Comparison of ENCODE assay signal across 20 cellular contexts in genomic region chr7:748446-748845, GRCh38. TPM values are rescaled to one million over a fixed set of nuclear protein-coding genes. Genes with fewer than 3 reads are reported as not detected.
DNase-seq lines count a peak whose midpoint lies in the region; ATAC-seq and TF ChIP-seq lines count a peak whose summit lies in the region.
"Had no signal": no experiment of that assay in that cellular context is flagged by ENCODE, and none has a peak within 500 bp of the region (broad histone marks: within the 10 kb centered on the region; RNA-seq: fewer than 3 reads in every experiment).

No MANE protein-coding gene starts in this region.

- H3K9me3 ChIP-seq in mucosa of descending colon (no peaks in the 10 kb centered on the region), upper lobe of right lung (no peaks in the 10 kb centered on the region)
- H3K9me3 ChIP-seq: stomach, thyroid gland had no signal

- H3K4me1 ChIP-seq in mucosa of descending colon (ENCODE audit: low read depth), result no peaks in the 10 kb centered on the region
- H3K4me1 ChIP-seq in upper lobe of right lung, result no peaks in the 10 kb centered on the region

- ATAC-seq in Right ventricle myocardium superior (ENCODE audit: poor library complexity), result peak; percentile 10
- no peak for ATAC-seq in mucosa of descending colon
- ATAC-seq in upper lobe of right lung, result no peak
- ATAC-seq in GM18520 (IDR thresholded peaks at IDR 0.05; ENCODE audit: unreplicated experiment), result no peak
- ATAC-seq: effector memory CD8-positive, alpha-beta T cell; HCT116; natural killer cell; PC-3 had no signal

- H3K27ac ChIP-seq in VCaP (peak overlapping the region; percentile 53), upper lobe of right lung (no peak overlapping the region)
- H3K27ac ChIP-seq: HL-60, KMS-11, thyroid gland had no signal

- H3K4me3 ChIP-seq in mucosa of descending colon, result no peak overlapping the region
- H3K4me3 ChIP-seq in upper lobe of right lung, result no peak overlapping the region
- H3K4me3 ChIP-seq: BLaER1 treated with 17β-estradiol and CSF1 and Interleukin-3, amounts not matched to agents 10 nM and 100 nM; stomach; thyroid gland had no signal

- DNase-seq in Right ventricle myocardium superior, result peak; percentile 24
- peak in 2 of 3 donors; percentile 7 to 21 for DNase-seq in mucosa of descending colon
- DNase-seq in upper lobe of right lung, result peak; percentile 60
- no peak for DNase-seq in NCI-H2227 (lab: John Stamatoyannopoulos, UW; ENCODE audit: unreplicated experiment)
- DNase-seq in DMS79 (lab: John Stamatoyannopoulos, UW), result no peak
- DNase-seq: activated CD4-positive, alpha-beta T cell treated with anti-CD3 and anti-CD28 coated beads for 4 hours; effector memory CD8-positive, alpha-beta T cell; islet precursor cell; natural killer cell; PC-3; SHP77; stimulated activated CD4-positive, alpha-beta T cell treated with anti-CD3 and anti-CD28 coated beads, Interleukin-2, amount 100 ng/mL, for 24 hours had no signal

- no peak for TF ChIP-seq CTCF in VCaP (conservative IDR thresholded peaks at IDR 0.05)
- no peak for TF ChIP-seq CTCF in mucosa of descending colon (IDR thresholded peaks at IDR 0.05)
- no peak for TF ChIP-seq CTCF in upper lobe of right lung (IDR thresholded peaks at IDR 0.05)

- no peaks in the 10 kb centered on the region for H3K36me3 ChIP-seq in mucosa of descending colon (ENCODE audit: low read depth)
- H3K36me3 ChIP-seq in upper lobe of right lung, result no peaks in the 10 kb centered on the region

- intact Hi-C loops in Right ventricle myocardium superior (cut with DNase I), result no loop called here
- intact Hi-C loops in mucosa of descending colon (cut with DNase I, micrococcal nuclease), result no loop called here
- intact Hi-C loops in upper lobe of right lung (cut with DNase I), result no loop called here

- no peaks in the 10 kb centered on the region for H3K27me3 ChIP-seq in upper lobe of right lung
- H3K27me3 ChIP-seq: BLaER1 treated with 17β-estradiol and CSF1 and Interleukin-3, amounts not matched to agents 10 nM and 100 nM; stomach; thyroid gland had no signal

RNA-seq across cellular contexts. Expression of gene PRKAR1B, which starts 21.4 kb away (rescaled TPM):
- total RNA-seq in Right ventricle myocardium superior (16.5 TPM), mucosa of descending colon (10 to 100 TPM; 10.1 to 24.5 (median 24.4) TPM), upper lobe of right lung (25.7 TPM)

RNA-seq across cellular contexts. Expression of gene DNAAF5, which starts 21.9 kb away (rescaled TPM):
- total RNA-seq in Right ventricle myocardium superior, result 19.3 TPM
- 10 to 100 TPM; 29.4 to 43.0 (median 30.9) TPM for total RNA-seq in mucosa of descending colon
- total RNA-seq in upper lobe of right lung, result 15.8 TPM

Comparison
In these comparisons a context has a peak if more than half of its experiments do, and no peak if none do; other contexts are left out.
1. DNase-seq: peak in Right ventricle myocardium superior (single experiment), mucosa of descending colon (2 of 3) and upper lobe of right lung (single experiment); none in NCI-H2227 (single experiment) and DMS79 (single experiment).